In genomic region chr19:1079566-1080111, GRCh38 we compare ENCODE assay signal across 11 cellular contexts. TPM values are rescaled to one million over a fixed set of nuclear protein-coding genes. Genes with fewer than 3 reads are reported as not detected.
DNase-seq lines count a peak whose midpoint lies in the region; ATAC-seq and TF ChIP-seq lines count a peak whose summit lies in the region.
"Had no signal": no experiment of that assay in that cellular context is flagged by ENCODE, and none has a peak within 500 bp of the region (broad histone marks: within the 10 kb centered on the region; RNA-seq: fewer than 3 reads in every experiment).

No MANE protein-coding gene starts in this region.

- peak; percentile 8 for ATAC-seq in activated naive CD4-positive, alpha-beta T cell treated with anti-CD3 and anti-CD28 coated beads, Interleukin-2, amount 50 U/mL, for 72 hours

- H3K27ac Mint-ChIP-seq in T-helper 1 cell treated with Interleukin-12 subunit alpha and Interleukin-12 subunit beta and Interleukin-4 antibody, amounts not matched to agents 30 μg/mL and 1 μg/mL, for 36 hours, result peak overlapping the region; percentile 83
- H3K27ac Mint-ChIP-seq in activated naive CD4-positive, alpha-beta T cell treated with anti-CD3 and anti-CD28 coated beads, Interleukin-2, amount 50 U/mL, for 72 hours, result peak overlapping the region in 1 of 2 donors; percentile 44
- no peak overlapping the region for H3K27ac Mint-ChIP-seq in HFFc6

- peak overlapping the region; percentile 85 for H3K4me3 Mint-ChIP-seq in T-helper 1 cell treated with Interleukin-12 subunit alpha and Interleukin-12 subunit beta and Interleukin-4 antibody, amounts not matched to agents 30 μg/mL and 1 μg/mL, for 36 hours
- H3K4me3 Mint-ChIP-seq in HFFc6, result no peak overlapping the region

- no peak for TF ChIP-seq CTCF in HFFc6 (IDR thresholded peaks at IDR 0.05)

- no peaks in the 10 kb centered on the region for H3K27me3 Mint-ChIP-seq in T-helper 1 cell treated with Interleukin-12 subunit alpha and Interleukin-12 subunit beta and Interleukin-4 antibody, amounts not matched to agents 30 μg/mL and 1 μg/mL, for 36 hours (ENCODE audit: low read depth)
- H3K27me3 Mint-ChIP-seq in HFFc6 (ENCODE audit: insufficient read depth), result peaks cover 4% of the 10 kb centered on the region; the same call in 1 of the 2 replicates

- no peaks in the 10 kb centered on the region for H3K9me3 Mint-ChIP-seq in T-helper 1 cell treated with Interleukin-12 subunit alpha and Interleukin-12 subunit beta and Interleukin-4 antibody, amounts not matched to agents 30 μg/mL and 1 μg/mL, for 36 hours
- no peaks in the 10 kb centered on the region for H3K9me3 Mint-ChIP-seq in activated naive CD4-positive, alpha-beta T cell treated with anti-CD3 and anti-CD28 coated beads, Interleukin-2, amount 50 U/mL, for 72 hours
- no peaks in the 10 kb centered on the region for H3K9me3 Mint-ChIP-seq in HFFc6

- peaks cover 25% of the 10 kb centered on the region for H3K4me1 Mint-ChIP-seq in T-helper 1 cell treated with Interleukin-12 subunit alpha and Interleukin-12 subunit beta and Interleukin-4 antibody, amounts not matched to agents 30 μg/mL and 1 μg/mL, for 36 hours (ENCODE audit: low read depth)
- peaks cover 7% of the 10 kb centered on the region; the same call in 1 of the 2 replicates for H3K4me1 Mint-ChIP-seq in HFFc6 (ENCODE audit: low read depth)

- peaks cover 4% of the 10 kb centered on the region for H3K36me3 ChIP-seq in H7 (replicated peaks; ENCODE audit: control insufficient read depth, insufficient read depth, low read length)

- DNase-seq in H7 (peak; percentile 79), COLO668 (lab: John Stamatoyannopoulos, UW; ENCODE audit: unreplicated experiment) (no peak), G401 (ENCODE audit: low spot score) (no peak), D341Med (ENCODE audit: low spot score) (no peak), HFFc6 (no peak)
- peak; percentile 70 to 85 for DNase-seq in activated naive CD4-positive, alpha-beta T cell treated with anti-CD3 and anti-CD28 coated beads, Interleukin-2, amount 50 U/mL, for 72 hours (ENCODE audit: low spot score in 2 of 2)
- DNase-seq in stimulated activated CD4-positive, alpha-beta T cell treated with anti-CD3 and anti-CD28 coated beads, Interleukin-15, amount 100 ng/mL, for 48 hours (ENCODE audit: low read depth in 2 of 2), result peak; percentile 73 to 80
- DNase-seq: NCI-H2029 treated with DMSO at 0.1 percent for 48 hours, RPMI8226 had no signal

- H3K36me3 Mint-ChIP-seq in T-helper 1 cell treated with Interleukin-12 subunit alpha and Interleukin-12 subunit beta and Interleukin-4 antibody, amounts not matched to agents 30 μg/mL and 1 μg/mL, for 36 hours (ENCODE audit: low read depth), result peaks cover 44% of the 10 kb centered on the region
- H3K36me3 Mint-ChIP-seq in activated naive CD4-positive, alpha-beta T cell treated with anti-CD3 and anti-CD28 coated beads, Interleukin-2, amount 50 U/mL, for 72 hours, result peaks cover 20 to 54% of the 10 kb centered on the region in 2 donors
- no peaks in the 10 kb centered on the region for H3K36me3 Mint-ChIP-seq in HFFc6 (ENCODE audit: low read depth)

- in situ Hi-C loops in G401 (cut with HindIII; ENCODE audit: low sequenced_read_pairs), result no loop called here

- H3K27me3 ChIP-seq in H7 (ENCODE audit: control insufficient read depth, insufficient read depth, low read length), result no peaks in the 10 kb centered on the region
- H3K27me3 ChIP-seq: neutrophil had no signal

- H3K4me3 ChIP-seq in H7 (ENCODE audit: insufficient read depth, low read depth, low read length), result no peak overlapping the region

RNA-seq across cellular contexts. Expression of gene ARHGAP45, which starts 12.7 kb away (rescaled TPM):
- 46.0 and 48.7 TPM in 2 replicates for total RNA-seq in H7 (2014; rRNA removed; shearing (Covaris generic))
- total RNA-seq in activated naive CD4-positive, alpha-beta T cell treated with anti-CD3 and anti-CD28 coated beads, Interleukin-2, amount 50 U/mL, for 72 hours, result 100 to 1,000 TPM; 171 to 174 TPM
- 126 and 134 TPM in 2 replicates for total RNA-seq in G401 (2014; rRNA removed; shearing (Covaris generic))
- under 1 TPM; 0.28 to 0.74 (median 0.60) TPM for total RNA-seq in HFFc6 (2021; fragmentation: NEBNext Ultra II Directional; extraction: Animal tissue kit (Norgen Biotek cat#: 25700))

RNA-seq across cellular contexts. Expression of gene POLR2E, which starts 15.5 kb away (rescaled TPM):
- total RNA-seq in H7 (2014; rRNA removed; shearing (Covaris generic)), result 226 and 283 TPM in 2 replicates
- 100 to 1,000 TPM; 248 to 259 TPM for total RNA-seq in activated naive CD4-positive, alpha-beta T cell treated with anti-CD3 and anti-CD28 coated beads, Interleukin-2, amount 50 U/mL, for 72 hours
- total RNA-seq in G401 (2014; rRNA removed; shearing (Covaris generic)), result 326 and 355 TPM in 2 replicates
- 100 to 1,000 TPM; 224 to 289 (median 250) TPM for total RNA-seq in HFFc6 (2021; fragmentation: NEBNext Ultra II Directional; extraction: Animal tissue kit (Norgen Biotek cat#: 25700))

RNA-seq across cellular contexts. Expression of gene GPX4, which starts 24.2 kb away (rescaled TPM):
- 620 and 671 TPM in 2 replicates for total RNA-seq in H7 (2014; rRNA removed; shearing (Covaris generic))
- total RNA-seq in activated naive CD4-positive, alpha-beta T cell treated with anti-CD3 and anti-CD28 coated beads, Interleukin-2, amount 50 U/mL, for 72 hours, result 100 to 1,000 TPM; 154 to 316 TPM
- total RNA-seq in G401 (2014; rRNA removed; shearing (Covaris generic)), result 593 and 784 TPM in 2 replicates
- total RNA-seq in HFFc6 (2021; fragmentation: NEBNext Ultra II Directional; extraction: Animal tissue kit (Norgen Biotek cat#: 25700)), result 100 to 1,000 TPM; 193 to 237 (median 223) TPM

RNA-seq across cellular contexts. Expression of gene ABCA7, which starts 39.7 kb away (rescaled TPM):
- total RNA-seq in H7 (2014; rRNA removed; shearing (Covaris generic)), result 17.9 and 19.7 TPM in 2 replicates
- total RNA-seq in activated naive CD4-positive, alpha-beta T cell treated with anti-CD3 and anti-CD28 coated beads, Interleukin-2, amount 50 U/mL, for 72 hours, result 100 to 1,000 TPM in 1 of 2 donors, 10 to 100 TPM in 1; 17.8 to 105 TPM
- 6.2 and 13.9 TPM in 2 replicates for total RNA-seq in G401 (2014; rRNA removed; shearing (Covaris generic))
- total RNA-seq in HFFc6 (2021; fragmentation: NEBNext Ultra II Directional; extraction: Animal tissue kit (Norgen Biotek cat#: 25700)), result 1 to 10 TPM; 4.6 to 8.1 (median 6.6) TPM

RNA-seq across cellular contexts. Expression of gene CNN2, which starts 53.2 kb away (rescaled TPM):
- total RNA-seq in H7 (2014; rRNA removed; shearing (Covaris generic)), result 440 and 495 TPM in 2 replicates
- total RNA-seq in activated naive CD4-positive, alpha-beta T cell treated with anti-CD3 and anti-CD28 coated beads, Interleukin-2, amount 50 U/mL, for 72 hours, result 100 to 1,000 TPM; 187 to 254 TPM
- total RNA-seq in G401 (2014; rRNA removed; shearing (Covaris generic)), result 245 and 296 TPM in 2 replicates
- total RNA-seq in HFFc6 (2021; fragmentation: NEBNext Ultra II Directional; extraction: Animal tissue kit (Norgen Biotek cat#: 25700)), result 100 to 1,000 TPM; 483 to 579 (median 507) TPM

Comparison
In these comparisons a context has a peak if more than half of its experiments do, and no peak if none do; other contexts are left out.
1. DNase-seq: peak in H7 (single experiment), activated naive CD4-positive, alpha-beta T cell treated with anti-CD3 and anti-CD28 coated beads, Interleukin-2, amount 50 U/mL, for 72 hours (2 of 2) and stimulated activated CD4-positive, alpha-beta T cell treated with anti-CD3 and anti-CD28 coated beads, Interleukin-15, amount 100 ng/mL, for 48 hours (2 of 2); none in COLO668 (single experiment), G401 (single experiment), D341Med (single experiment) and HFFc6 (single experiment).
2. RNA of gene ARHGAP45, which starts 12.7 kb away (total RNA-seq): 171 to 174 TPM in activated naive CD4-positive, alpha-beta T cell treated with anti-CD3 and anti-CD28 coated beads, Interleukin-2, amount 50 U/mL, for 72 hours, 126 to 134 TPM in G401 and 46.0 to 48.7 TPM in H7; 0.28 to 0.74 TPM in HFFc6; every median in the first group is over 10 times any median in the second.